ENCODE assay signal across 18 cellular contexts in genomic region chr13:109945206-109945960, GRCh38.
A peak's percentile ranks its signal among the peaks of the same experiment; 100 is the strongest.
DNase-seq lines count a peak whose midpoint lies in the region; ATAC-seq and TF ChIP-seq lines count a peak whose summit lies in the region.
"Had no signal": no experiment of that assay in that cellular context is flagged by ENCODE, and none has a peak within 500 bp of the region (broad histone marks: within the 10 kb centered on the region; RNA-seq: fewer than 3 reads in every experiment).

No MANE protein-coding gene starts in this region.

- H2AFZ ChIP-seq in mesenchymal stem cell (ENCODE audit: low read depth, low read length) = no peak overlapping the region

- no peak overlapping the region for H2AK5ac ChIP-seq in mesenchymal stem cell (ENCODE audit: low read length, severe bottlenecking)

- DNase-seq in BJ (ENCODE audit: low read depth) (peak; percentile 91), MG63 (peak; percentile 54), epidermal melanocyte (ENCODE audit: insufficient read length, low spot score) (peak; percentile 43), mesenchymal stem cell (peak; percentile 61), iPS-NIHi7 (ENCODE audit: extremely low spot score) (no peak), DMS53 (lab: John Stamatoyannopoulos, UW) (no peak)
- DNase-seq in activated CD8-positive, alpha-beta memory T cell treated with anti-CD3 and anti-CD28 coated beads for 24 hours = no peak
- DNase-seq: activated CD8-positive, alpha-beta memory T cell treated with anti-CD3 and anti-CD28 coated beads, Interleukin-2, amount 10 ng/mL, durations not matched to agents 7 days and 5 days; Kasumi-1; left cardiac atrium; NCI-H187 treated with DMSO at 0.1 percent for 48 hours; NCI-H774; uterus had no signal

- H2BK120ac ChIP-seq in mesenchymal stem cell (ENCODE audit: low read depth, low read length) = no peak overlapping the region

- H3K27ac ChIP-seq in mesenchymal stem cell (ENCODE audit: low read length, poor library complexity, severe bottlenecking) = no peak overlapping the region
- H3K27ac ChIP-seq: BLaER1 treated with 17β-estradiol and CSF1 and Interleukin-3, amounts not matched to agents 10 nM and 100 nM; prostate gland; SJSA1; uterus had no signal

- ATAC-seq in GM19467 (IDR thresholded peaks at IDR 0.05; ENCODE audit: unreplicated experiment) = no peak
- ATAC-seq: activated CD8-positive, alpha-beta memory T cell treated with anti-CD3 and anti-CD28 coated beads, Interleukin-2, amount 10 ng/mL, durations not matched to agents 7 days and 5 days; activated naive CD4-positive, alpha-beta T cell treated with anti-CD3 and anti-CD28 coated beads, Interleukin-2, amount 50 U/mL, for 72 hours; left cardiac atrium had no signal

- H3K18ac ChIP-seq in mesenchymal stem cell (ENCODE audit: low read depth in 1 of 2, low read length in 2 of 2) = no peak overlapping the region

- H4K8ac ChIP-seq in mesenchymal stem cell (ENCODE audit: low read length) = no peak overlapping the region

- H3K4ac ChIP-seq in mesenchymal stem cell (ENCODE audit: low read depth in 1 of 2, low read length in 2 of 2) = no peak overlapping the region

- H4K91ac ChIP-seq in mesenchymal stem cell (ENCODE audit: low read length) = no peak overlapping the region

- H3K4me3 ChIP-seq in BJ (ENCODE audit: low read depth, low read length) (no peak overlapping the region), MG63 (no peak overlapping the region), mesenchymal stem cell (ENCODE audit: insufficient read depth in 1 of 2, low read depth in 1 of 2, low read length in 2 of 2) (no peak overlapping the region)
- H3K4me3 ChIP-seq: BLaER1 treated with 17β-estradiol and CSF1 and Interleukin-3, amounts not matched to agents 10 nM and 100 nM; prostate gland; SJSA1; uterus had no signal

- POLR2A ChIA-PET in BJ (lab: Charles Lee) = interaction anchor here (0.6 kb wide), 1 partner anchor 159 kb away, joined by 4 read pairs; the partner anchor contains the start of gene IRS2

- CTCF ChIA-PET in BJ (lab: Yijun Ruan, JAX) = no interaction called here

- no peak overlapping the region for H3K4me2 ChIP-seq in mesenchymal stem cell (ENCODE audit: low read length, poor library complexity, severe bottlenecking)
- H3K4me2 ChIP-seq: BLaER1 treated with 17β-estradiol and CSF1 and Interleukin-3, amounts not matched to agents 10 nM and 100 nM had no signal

- no peak overlapping the region for H2BK12ac ChIP-seq in mesenchymal stem cell (ENCODE audit: low read length in 2 of 2)

- H3K36me3 ChIP-seq in BJ (ENCODE audit: control insufficient read depth, insufficient read depth, low read length) = no peaks in the 10 kb centered on the region
- H3K36me3 ChIP-seq in MG63 = no peaks in the 10 kb centered on the region
- no peaks in the 10 kb centered on the region for H3K36me3 ChIP-seq in mesenchymal stem cell (ENCODE audit: control insufficient read depth in 1 of 2, insufficient read depth in 2 of 2, low read depth in 1 of 2, low read length in 2 of 2)
- H3K36me3 ChIP-seq: BLaER1 treated with 17β-estradiol and CSF1 and Interleukin-3, amounts not matched to agents 10 nM and 100 nM; prostate gland; SJSA1; uterus had no signal

- no peak overlapping the region for H2BK15ac ChIP-seq in mesenchymal stem cell (ENCODE audit: low read depth, poor library complexity, severe bottlenecking)

- H3K23ac ChIP-seq in mesenchymal stem cell (ENCODE audit: low read length in 2 of 2) = no peak overlapping the region

- H2BK5ac ChIP-seq in mesenchymal stem cell (ENCODE audit: low read depth, low read length, poor library complexity, severe bottlenecking) = no peak overlapping the region

- TF ChIP-seq CTCF in BJ (IDR thresholded peaks at IDR 0.05; ENCODE audit: insufficient read depth, low read depth, low read length) = no peak

- H3K14ac ChIP-seq in mesenchymal stem cell (ENCODE audit: low read length in 2 of 2) = no peak overlapping the region

- H3K79me1 ChIP-seq in mesenchymal stem cell (replicated peaks; ENCODE audit: low read length, poor library complexity, severe bottlenecking) = no peaks in the 10 kb centered on the region

- H3K27me3 ChIP-seq in BJ (ENCODE audit: control insufficient read depth, insufficient read depth, low read length) (no peaks in the 10 kb centered on the region), MG63 (no peaks in the 10 kb centered on the region), mesenchymal stem cell (ENCODE audit: control insufficient read depth in 1 of 2, insufficient read depth in 1 of 2, low read length in 2 of 2) (no peaks in the 10 kb centered on the region)
- H3K27me3 ChIP-seq: BLaER1 treated with 17β-estradiol and CSF1 and Interleukin-3, amounts not matched to agents 10 nM and 100 nM; uterus had no signal

- no peaks in the 10 kb centered on the region for H3K4me1 ChIP-seq in mesenchymal stem cell (ENCODE audit: control insufficient read depth, insufficient read depth, low read depth, low read length)
- H3K4me1 ChIP-seq: BLaER1 treated with 17β-estradiol and CSF1 and Interleukin-3, amounts not matched to agents 10 nM and 100 nM; prostate gland; SJSA1; uterus had no signal

- WGBS in mesenchymal stem cell = 73% methylated on average over 4 of the region's 4 CpGs

- H3K9ac ChIP-seq in mesenchymal stem cell (ENCODE audit: low read length) = no peak overlapping the region
- H3K9ac ChIP-seq: BLaER1 treated with 17β-estradiol and CSF1 and Interleukin-3, amounts not matched to agents 10 nM and 100 nM had no signal

- H3K9me3 ChIP-seq in MG63 (no peaks in the 10 kb centered on the region), mesenchymal stem cell (ENCODE audit: control insufficient read depth, low read length) (peaks cover 4% of the 10 kb centered on the region)
- H3K9me3 ChIP-seq: prostate gland, uterus had no signal

Comparison
In these comparisons a context has a peak if more than half of its experiments do, and no peak if none do; other contexts are left out.
1. DNase-seq: peak in BJ (single experiment), MG63 (single experiment), epidermal melanocyte (single experiment) and mesenchymal stem cell (single experiment); none in iPS-NIHi7 (single experiment), activated CD8-positive, alpha-beta memory T cell treated with anti-CD3 and anti-CD28 coated beads for 24 hours (single experiment) and DMS53 (single experiment).